20 cellular contexts compared by ENCODE assay signal in genomic region chr10:97047788-97048187, GRCh38.
"Had no signal": no experiment of that assay in that cellular context is flagged by ENCODE, and none has a peak within 500 bp of the region (broad histone marks: within the 10 kb centered on the region; RNA-seq: fewer than 3 reads in every experiment).

No MANE protein-coding gene starts in this region.

- H3K27ac ChIP-seq: RWPE1 had no signal

- DNase-seq: KBM-7, MV-4-11, NCI-H1048, NCI-H1105 treated with DMSO at 0.1 percent for 48 hours, NCI-H1417 treated with DMSO at 0.1 percent for 48 hours, NCI-H146, NCI-H1694 treated with DMSO at 0.1 percent for 48 hours, NCI-H1930, NCI-H2081, NCI-H2107, NCI-H226, NCI-H446, NCI-H510A, NCI-H524 treated with DMSO at 0.1 percent for 48 hours, NCI-H774, PC-3, SHP77 had no signal

- H3K9me3 ChIP-seq: SK-N-SH had no signal

- ATAC-seq: Panc1, PC-3 had no signal

- H3K4me2 ChIP-seq: SK-N-SH had no signal

- H3K9ac ChIP-seq: SK-N-SH had no signal
